15 cellular contexts compared by ENCODE assay signal in the genomic region with DNA sequence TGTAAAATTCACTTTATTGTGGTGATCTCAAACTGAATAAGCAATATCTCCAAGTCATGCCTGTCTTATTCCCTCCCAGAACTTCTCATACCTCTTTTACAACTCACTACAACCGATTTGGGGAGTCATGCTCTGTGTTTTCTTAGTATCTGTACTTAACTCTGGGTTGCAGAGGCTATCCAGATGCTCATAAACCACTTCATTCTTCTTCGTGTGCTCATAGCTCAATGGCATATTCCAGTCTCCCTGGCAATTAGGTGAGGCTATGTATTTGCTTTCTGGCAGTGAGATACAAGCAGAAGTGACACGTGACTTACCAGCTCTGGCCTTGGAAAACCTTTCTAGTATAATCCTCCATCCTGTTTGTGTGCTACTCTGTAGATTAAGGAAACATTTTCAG.
DNase-seq lines count a peak whose midpoint lies in the region; ATAC-seq and TF ChIP-seq lines count a peak whose summit lies in the region.
"Had no signal": no experiment of that assay in that cellular context is flagged by ENCODE, and none has a peak within 500 bp of the region (broad histone marks: within the 10 kb centered on the region; RNA-seq: fewer than 3 reads in every experiment).

No MANE protein-coding gene starts in this region.

- ATAC-seq in T-helper 17 cell: no peak
- ATAC-seq: esophagus mucosa had no signal

- H3K4me1 Mint-ChIP-seq in progenitor cell of endocrine pancreas (ENCODE audit: low read depth): peaks cover 6% of the 10 kb centered on the region
- H3K4me1 Mint-ChIP-seq in T-helper 17 cell: no peaks in the 10 kb centered on the region

- H3K36me3 Mint-ChIP-seq in progenitor cell of endocrine pancreas (ENCODE audit: insufficient read depth): no peaks in the 10 kb centered on the region
- H3K36me3 Mint-ChIP-seq in T-helper 17 cell (ENCODE audit: low read depth): no peaks in the 10 kb centered on the region

- no peaks in the 10 kb centered on the region for H3K9me3 ChIP-seq in T-helper 17 cell (ENCODE audit: control insufficient read depth, low read length, poor library complexity, severe bottlenecking)
- H3K9me3 ChIP-seq: pancreas had no signal

- no peaks in the 10 kb centered on the region for H3K27me3 Mint-ChIP-seq in progenitor cell of endocrine pancreas
- no peaks in the 10 kb centered on the region for H3K27me3 Mint-ChIP-seq in T-helper 17 cell

- H3K4me3 Mint-ChIP-seq in progenitor cell of endocrine pancreas (ENCODE audit: low read depth): no peak overlapping the region
- no peak overlapping the region for H3K4me3 Mint-ChIP-seq in T-helper 17 cell

- DNase-seq in GM03348 (ENCODE audit: low spot score): peak; percentile 77
- DNase-seq in NCI-H2081 (lab: John Stamatoyannopoulos, UW): peak; percentile 26 to 81
- peak; percentile 65 for DNase-seq in dedifferentiated amniotic fluid mesenchymal stem cell (ENCODE audit: extremely low spot score)
- no peak for DNase-seq in progenitor cell of endocrine pancreas (ENCODE audit: low spot score, unreplicated experiment)
- no peak for DNase-seq in AML-193 (lab: John Stamatoyannopoulos, UW)
- DNase-seq in T-helper 17 cell: no peak
- no peak for DNase-seq in NCI-H187 (lab: John Stamatoyannopoulos, UW)
- no peak for DNase-seq in NCI-H446 (lab: John Stamatoyannopoulos, UW)
- DNase-seq: activated CD8-positive, alpha-beta memory T cell treated with anti-CD3 and anti-CD28 coated beads for 24 hours; activated gamma-delta T cell treated with Interleukin-2 at 50 U/mL for 16 hours; NCI-H526 treated with DMSO at 0.1 percent for 48 hours; pancreas; SIG-M5; stimulated activated CD4-positive, alpha-beta T cell treated with anti-CD3 and anti-CD28 coated beads, Interleukin-15, amount 100 ng/mL, for 24 hours had no signal

- H3K9me3 Mint-ChIP-seq in progenitor cell of endocrine pancreas (ENCODE audit: low read depth): peaks cover 6% of the 10 kb centered on the region

- no peak for TF ChIP-seq CTCF in progenitor cell of endocrine pancreas (IDR thresholded peaks at IDR 0.05; ENCODE audit: unreplicated experiment)

- peak overlapping the region; percentile 64 for H3K27ac Mint-ChIP-seq in progenitor cell of endocrine pancreas
- no peak overlapping the region for H3K27ac Mint-ChIP-seq in T-helper 17 cell

Comparison
In these comparisons a context has a peak if more than half of its experiments do, and no peak if none do; other contexts are left out.
1. DNase-seq: peak in GM03348 (single experiment), NCI-H2081 (2 of 2) and dedifferentiated amniotic fluid mesenchymal stem cell (single experiment); none in progenitor cell of endocrine pancreas (single experiment), AML-193 (0 of 2), T-helper 17 cell (0 of 3), NCI-H187 (0 of 2) and NCI-H446 (0 of 2).